In genomic region chr10:72353963-72354355, GRCh38 we compare ENCODE assay signal across 8 cellular contexts. TPM values are rescaled to one million over a fixed set of nuclear protein-coding genes. Genes with fewer than 3 reads are reported as not detected.
A peak's percentile ranks its signal among the peaks of the same experiment; 100 is the strongest.
DNase-seq lines count a peak whose midpoint lies in the region; ATAC-seq and TF ChIP-seq lines count a peak whose summit lies in the region.

No MANE protein-coding gene starts in this region.

- H3K4me3 Mint-ChIP-seq in activated T-cell treated with anti-CD3 and anti-CD28 coated beads, Interleukin-2, amount 50 U/mL, for 4 hours = peak overlapping the region; percentile 98

- WGBS in urinary bladder = under 1% methylated on average over 23 of the region's 23 CpGs

- H3K36me3 Mint-ChIP-seq in activated T-cell treated with anti-CD3 and anti-CD28 coated beads, Interleukin-2, amount 50 U/mL, for 4 hours (ENCODE audit: insufficient read depth) = peaks cover 26% of the 10 kb centered on the region

- H3K4me1 Mint-ChIP-seq in activated T-cell treated with anti-CD3 and anti-CD28 coated beads, Interleukin-2, amount 50 U/mL, for 4 hours (ENCODE audit: low read depth) = peaks cover 46% of the 10 kb centered on the region

- no peaks in the 10 kb centered on the region for H3K27me3 ChIP-seq in lower lobe of right lung (ENCODE audit: low read depth)

- intact Hi-C loops in lower lobe of right lung (cut with DNase I) = no loop called here

- DNase-seq in activated T-cell treated with anti-CD3 and anti-CD28 coated beads, Interleukin-2, amount 50 U/mL, for 4 hours = no peak
- DNase-seq in activated T-cell treated with anti-CD3 and anti-CD28 coated beads, Interleukin-2, amount 50 U/mL, for 1 hour = no peak
- DNase-seq in cerebellum (ENCODE audit: low spot score) (peak; percentile 45), lower lobe of right lung (no peak), GM20000 (ENCODE audit: low spot score) (no peak)

- no peaks in the 10 kb centered on the region for H3K27me3 Mint-ChIP-seq in activated T-cell treated with anti-CD3 and anti-CD28 coated beads, Interleukin-2, amount 50 U/mL, for 4 hours (ENCODE audit: low read depth)

- no peaks in the 10 kb centered on the region for H3K9me3 ChIP-seq in KOPT-K1 (ENCODE audit: insufficient read depth, low read length, poor library complexity, severe bottlenecking)
- no peaks in the 10 kb centered on the region for H3K9me3 ChIP-seq in lower lobe of right lung

- H3K27ac ChIP-seq in KOPT-K1 (ENCODE audit: low read depth, low read length, poor library complexity, severe bottlenecking) (peak overlapping the region; percentile 97), lower lobe of right lung (peak overlapping the region; percentile 94), urinary bladder (ENCODE audit: low read depth) (peak overlapping the region; percentile 92)

- H3K9me3 Mint-ChIP-seq in activated T-cell treated with anti-CD3 and anti-CD28 coated beads, Interleukin-2, amount 50 U/mL, for 4 hours = no peaks in the 10 kb centered on the region

- H3K4me1 ChIP-seq in lower lobe of right lung (peaks cover 34% of the 10 kb centered on the region), urinary bladder (ENCODE audit: insufficient read depth) (no peaks in the 10 kb centered on the region)

- no peak for ATAC-seq in activated T-cell treated with anti-CD3 and anti-CD28 coated beads, Interleukin-2, amount 50 U/mL, for 4 hours
- ATAC-seq in lower lobe of right lung (peak; percentile 17 to 22), HG03095 (IDR thresholded peaks at IDR 0.05; ENCODE audit: unreplicated experiment) (no peak)

- TF ChIP-seq CTCF in lower lobe of right lung (IDR thresholded peaks at IDR 0.05) (no peak), GM20000 (IDR thresholded peaks at IDR 0.05; ENCODE audit: extremely low read depth, missing control alignments) (no peak)

- H3K4me3 ChIP-seq in lower lobe of right lung (peak overlapping the region; percentile 85), urinary bladder (ENCODE audit: low read depth, low read length) (peak overlapping the region; percentile 66)

- H3K36me3 ChIP-seq in KOPT-K1 (ENCODE audit: insufficient read depth, low read length) = peaks cover 42% of the 10 kb centered on the region
- H3K36me3 ChIP-seq in lower lobe of right lung = peaks cover 21% of the 10 kb centered on the region
- H3K36me3 ChIP-seq in urinary bladder (ENCODE audit: insufficient read depth) = peaks cover 2% of the 10 kb centered on the region

RNA-seq across cellular contexts. Expression of gene DNAJB12, which starts 0.8 kb away (rescaled TPM):
- total RNA-seq in activated T-cell treated with anti-CD3 and anti-CD28 coated beads, Interleukin-2, amount 50 U/mL, for 4 hours = 10 to 100 TPM; 32.6 to 39.4 (median 35.4) TPM
- total RNA-seq in cerebellum (16.1 TPM), lower lobe of right lung (44.7 TPM), urinary bladder (21.9 TPM)
- polyA plus RNA-seq in urinary bladder = 26.7 TPM

Comparison
In these comparisons a context has a peak if more than half of its experiments do, and no peak if none do; other contexts are left out.
1. ATAC-seq: peak in lower lobe of right lung (2 of 2); none in activated T-cell treated with anti-CD3 and anti-CD28 coated beads, Interleukin-2, amount 50 U/mL, for 4 hours (0 of 2) and HG03095 (single experiment).
2. Peak in every context shown above with its lines, with median percentiles within 50 percentile points of each other: H3K27ac ChIP-seq.